Comparison of ENCODE assay signal across 32 cellular contexts in the genomic region with DNA sequence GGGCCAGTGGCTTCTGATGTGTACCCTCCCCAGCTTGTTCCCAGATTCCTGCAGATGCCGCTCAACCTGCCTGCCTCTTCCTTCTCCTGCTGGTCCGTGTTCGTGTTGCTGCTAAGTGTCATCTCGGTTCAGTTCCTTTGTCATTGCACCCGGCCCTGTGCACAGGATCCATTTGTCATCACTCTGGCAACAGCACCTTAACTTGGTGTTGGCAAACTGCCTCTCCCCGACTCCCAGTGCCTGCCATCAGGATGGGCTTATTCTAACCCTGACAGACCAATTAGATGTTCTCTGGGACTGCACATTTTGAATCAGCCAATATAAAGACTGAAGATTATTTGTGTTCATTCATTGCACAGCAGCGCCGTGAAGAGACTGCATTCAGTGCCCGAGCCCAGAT.
"Had no signal": no experiment of that assay in that cellular context is flagged by ENCODE, and none has a peak within 500 bp of the region (broad histone marks: within the 10 kb centered on the region; RNA-seq: fewer than 3 reads in every experiment).

No MANE protein-coding gene starts in this region.

- H3K9me3 ChIP-seq: adrenal gland, body of pancreas, breast epithelium had no signal

- ATAC-seq: activated CD8-positive, alpha-beta T cell treated with anti-CD3 and anti-CD28 coated beads for 36 hours; activated naive CD4-positive, alpha-beta T cell treated with anti-CD3 and anti-CD28 coated beads, Interleukin-2, amount 50 U/mL, for 72 hours; activated T-cell treated with anti-CD3 and anti-CD28 coated beads, Interleukin-2, amount 50 U/mL, for 4 hours; activated T-cell treated with anti-CD3 and anti-CD28 coated beads, Interleukin-2, amount 50 U/mL, for 72 hours; activated T-helper 17 cell treated with anti-CD3 and anti-CD28 coated beads, Interleukin-2, amount 50 U/mL, for 72 hours; body of pancreas had no signal

- H3K4me3 ChIP-seq: adrenal gland, body of pancreas, breast epithelium had no signal

- H3K4me1 ChIP-seq: adrenal gland, body of pancreas, breast epithelium had no signal

- H3K27ac ChIP-seq: adrenal gland, body of pancreas, brain microvascular endothelial cell, breast epithelium, VCaP had no signal

- DNase-seq: activated B cell treated with CpG ODN at 0.5 μM for 24 hours; activated CD4-positive, alpha-beta memory T cell treated with anti-CD3 and anti-CD28 coated beads for 36 hours; activated CD4-positive, alpha-beta T cell treated with anti-CD3 and anti-CD28 coated beads for 4 hours; activated CD4-positive, alpha-beta T cell treated with anti-CD3 and anti-CD28 coated beads, Interleukin-2, amount 10 ng/mL, durations not matched to agents 24 days and 14 days; activated CD4-positive, alpha-beta T cell treated with anti-CD3 and anti-CD28 coated beads, Interleukin-2, amount 50 U/mL, for 1 hour; activated CD4-positive, alpha-beta T cell treated with anti-CD3 and anti-CD28 coated beads, Interleukin-2, amount 50 U/mL, for 4 hours; activated CD4-positive, CD25-positive, alpha-beta regulatory T cell treated with anti-CD3 and anti-CD28 coated beads, Interleukin-2, amount 50 U/mL, for 72 hours; activated CD8-positive, alpha-beta memory T cell treated with anti-CD3 and anti-CD28 coated beads, Interleukin-2, amount 50 U/mL, for 4 hours; activated CD8-positive, alpha-beta T cell treated with anti-CD3 and anti-CD28 coated beads for 36 hours; activated effector memory CD4-positive, alpha-beta T cell treated with anti-CD3 and anti-CD28 coated beads, Interleukin-2, amount 50 U/mL, for 16 hours; activated gamma-delta T cell treated with Interleukin-2 at 50 U/mL for 16 hours; activated naive CD4-positive, alpha-beta T cell; activated naive CD4-positive, alpha-beta T cell treated with anti-CD3 and anti-CD28 coated beads for 36 hours; activated naive CD4-positive, alpha-beta T cell treated with anti-CD3 and anti-CD28 coated beads, Interleukin-2, amount 50 U/mL, for 16 hours; activated naive CD8-positive, alpha-beta T cell treated with anti-CD3 and anti-CD28 coated beads for 36 hours; activated T-cell treated with anti-CD3 and anti-CD28 coated beads for 4 hours; activated T-cell treated with anti-CD3 and anti-CD28 coated beads, Interleukin-2, amount 50 U/mL, for 1 hour; activated T-cell treated with anti-CD3 and anti-CD28 coated beads, Interleukin-2, amount 50 U/mL, for 4 hours; activated T-cell treated with anti-CD3 and anti-CD28 coated beads, Interleukin-2, amount 50 U/mL, for 72 hours; adrenal gland; amniotic stem cell; body of pancreas; brain microvascular endothelial cell; caudate nucleus; cerebellar nuclear complex; T-helper 1 cell; T-helper 2 cell; T-helper 9 cell had no signal

- H3K27me3 ChIP-seq: body of pancreas, brain microvascular endothelial cell, breast epithelium had no signal

- H3K36me3 ChIP-seq: adrenal gland, brain microvascular endothelial cell, breast epithelium had no signal
